In genomic region chrX:46433892-46434291, GRCh38 we compare ENCODE assay signal across 29 cellular contexts.
DNase-seq lines count a peak whose midpoint lies in the region; ATAC-seq and TF ChIP-seq lines count a peak whose summit lies in the region.
"Had no signal": no experiment of that assay in that cellular context is flagged by ENCODE, and none has a peak within 500 bp of the region (broad histone marks: within the 10 kb centered on the region; RNA-seq: fewer than 3 reads in every experiment).

No MANE protein-coding gene starts in this region.

- no peaks in the 10 kb centered on the region for H3F3A ChIP-seq in SK-N-SH (replicated peaks; ENCODE audit: insufficient read depth)

- CTCF ChIA-PET in SK-N-SH (lab: Yijun Ruan, JAX), result no interaction called here

- peaks cover 5% of the 10 kb centered on the region; the same call in 1 of the 2 replicates for H3K27me3 ChIP-seq in SK-N-SH (ENCODE audit: insufficient read depth)
- H3K27me3 ChIP-seq: Peyer's patch, vagina had no signal

- no peak for TF ChIP-seq RAD21 in SK-N-SH (IDR thresholded peaks at IDR 0.05; ENCODE audit: low read length)

- TF ChIP-seq EP300 in SK-N-SH (IDR thresholded peaks at IDR 0.05; ENCODE audit: borderline replicate concordance in 1 of 2, low read depth in 1 of 2, low read length in 1 of 2), result no peak

- H3K4me1 ChIP-seq in SK-N-SH (ENCODE audit: control insufficient read depth in 1 of 2, insufficient read depth in 2 of 2, low read depth in 1 of 2, low read length in 1 of 2), result no peaks in the 10 kb centered on the region
- H3K4me1 ChIP-seq: left ventricle myocardium inferior, Peyer's patch, vagina had no signal

- no peak overlapping the region for H3K4me3 ChIP-seq in SK-N-SH (ENCODE audit: low read depth in 2 of 2, low read length in 1 of 2)
- H3K4me3 ChIP-seq: left ventricle myocardium inferior, Peyer's patch, vagina had no signal

- ATAC-seq in GM21723 (IDR thresholded peaks at IDR 0.05; ENCODE audit: unreplicated experiment), result no peak

- DNase-seq in DMS 273 (lab: John Stamatoyannopoulos, UW; ENCODE audit: unreplicated experiment) (peak; percentile 10), DMS 273 treated with DMSO at 0.1 percent for 48 hours (lab: John Stamatoyannopoulos, UW) (no peak), NCI-H2029 (lab: John Stamatoyannopoulos, UW) (peak; percentile 1), dedifferentiated amniotic fluid mesenchymal stem cell (ENCODE audit: extremely low spot score) (peak; percentile 28), myocyte (ENCODE audit: low read depth) (peak; percentile 4), SK-N-SH (no peak), NCI-H2196 (lab: John Stamatoyannopoulos, UW; ENCODE audit: unreplicated experiment) (no peak)
- DNase-seq: activated CD4-positive, alpha-beta T cell treated with anti-CD3 and anti-CD28 coated beads, Interleukin-2, amount 10 ng/mL, durations not matched to agents 7 days and 5 days; activated gamma-delta T cell; activated naive CD8-positive, alpha-beta T cell treated with anti-CD3 and anti-CD28 coated beads, Interleukin-2, amount 10 ng/mL, durations not matched to agents 7 days and 5 days; activated T-cell treated with anti-CD3 and anti-CD28 coated beads, Interleukin-2, amount 50 U/mL, for 24 hours; DMS53; effector CD8-positive, alpha-beta T cell; GDM1; HCEC 1CT; KG1; left ventricle myocardium inferior; naive B cell; NCI-H1436 treated with DMSO at 0.1 percent for 48 hours; NCI-H524 treated with DMSO at 0.1 percent for 48 hours; nucleus accumbens; Peyer's patch; SHP77 treated with DMSO at 0.1 percent for 48 hours; stimulated activated CD4-positive, alpha-beta T cell treated with anti-CD3 and anti-CD28 coated beads, Interleukin-15, amount 100 ng/mL, for 24 hours; stimulated activated naive CD4-positive, alpha-beta T cell; T-helper 9 cell had no signal

- no peaks in the 10 kb centered on the region for H3K79me2 ChIP-seq in SK-N-SH (ENCODE audit: insufficient read depth)

- H4K20me1 ChIP-seq in SK-N-SH (ENCODE audit: insufficient read depth), result no peaks in the 10 kb centered on the region

- no peak overlapping the region for H3K4me2 ChIP-seq in SK-N-SH

- H3K36me3 ChIP-seq in SK-N-SH (replicated peaks in 1 of 2; ENCODE audit: control insufficient read depth in 1 of 2, insufficient read depth in 2 of 2, low read length in 1 of 2), result no peaks in the 10 kb centered on the region
- H3K36me3 ChIP-seq: left ventricle myocardium inferior, Peyer's patch, vagina had no signal

- no peak overlapping the region for H3K9ac ChIP-seq in SK-N-SH

- H2AFZ ChIP-seq in SK-N-SH (ENCODE audit: low read depth), result no peak overlapping the region

- WGBS in SK-N-SH (ENCODE audit: low lambda C conversion rate), result 7% methylated on average over 2 of the region's 2 CpGs

- TF ChIP-seq CTCF in SK-N-SH (IDR thresholded peaks at IDR 0.05), result no peak

- H3K27ac ChIP-seq in SK-N-SH (ENCODE audit: low read depth in 2 of 2, low read length in 1 of 2), result no peak overlapping the region
- H3K27ac ChIP-seq: 22Rv1, left ventricle myocardium inferior, Peyer's patch, vagina had no signal

- no peaks in the 10 kb centered on the region for H3K9me3 ChIP-seq in SK-N-SH
- H3K9me3 ChIP-seq: left ventricle myocardium inferior, Peyer's patch, vagina had no signal

- H3K9me2 ChIP-seq in SK-N-SH, result no peaks in the 10 kb centered on the region

- POLR2A ChIA-PET in SK-N-SH (lab: Yijun Ruan, JAX), result no interaction called here

TF ChIP-seq in SK-N-SH, 30 proteins besides CTCF, POLR2A, EP300 and RAD21:
- TF ChIP-seq NFIC (IDR thresholded peaks at IDR 0.05; ENCODE audit: borderline replicate concordance) (no peak), MEF2A (IDR thresholded peaks at IDR 0.05; ENCODE audit: borderline replicate concordance, low read depth) (no peak)

Comparison
In these comparisons a context has a peak if more than half of its experiments do, and no peak if none do; other contexts are left out.
1. DNase-seq: peak in DMS 273 (single experiment), NCI-H2029 (single experiment), dedifferentiated amniotic fluid mesenchymal stem cell (single experiment) and myocyte (single experiment); none in DMS 273 treated with DMSO at 0.1 percent for 48 hours (single experiment), SK-N-SH (single experiment) and NCI-H2196 (single experiment).